ENCODE assay signal across 2 cellular contexts in the genomic region with DNA sequence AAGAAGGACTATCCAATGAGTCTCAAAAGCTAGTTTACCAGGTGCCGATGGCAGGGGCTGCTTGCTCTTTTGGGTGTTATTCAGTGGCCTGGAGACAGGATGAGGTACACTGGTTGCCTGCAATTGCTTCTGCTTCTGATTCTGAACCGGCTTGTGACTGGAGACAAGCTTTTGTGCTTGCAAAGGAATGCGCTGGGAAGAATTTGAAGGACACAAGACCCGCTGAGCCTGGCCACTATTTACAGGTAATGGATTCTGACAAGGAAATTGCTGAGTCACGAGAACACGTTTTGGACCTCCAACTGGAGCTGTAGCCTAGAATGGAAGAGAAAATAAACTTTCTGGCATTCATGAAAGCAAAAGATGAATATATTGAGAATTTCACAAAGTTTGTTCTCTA.
TF ChIP-seq lines count a peak whose summit lies in the region.

No MANE protein-coding gene starts in this region.

TF ChIP-seq in A549, 52 proteins besides CTCF, POLR2A, EP300 and RAD21:
- no peak for TF ChIP-seq CHD4 (IDR thresholded peaks at IDR 0.05; ENCODE audit: borderline replicate concordance)
- TF ChIP-seq MAFK (IDR thresholded peaks at IDR 0.05; ENCODE audit: partially characterized antibody): peak; percentile 48
- peak; percentile 73 for TF ChIP-seq NFE2L2 (conservative IDR thresholded peaks at IDR 0.05; ENCODE audit: low read length)

TF ChIP-seq in SK-N-SH, 30 proteins besides CTCF, POLR2A, EP300 and RAD21:
- TF ChIP-seq, protein P1, sequence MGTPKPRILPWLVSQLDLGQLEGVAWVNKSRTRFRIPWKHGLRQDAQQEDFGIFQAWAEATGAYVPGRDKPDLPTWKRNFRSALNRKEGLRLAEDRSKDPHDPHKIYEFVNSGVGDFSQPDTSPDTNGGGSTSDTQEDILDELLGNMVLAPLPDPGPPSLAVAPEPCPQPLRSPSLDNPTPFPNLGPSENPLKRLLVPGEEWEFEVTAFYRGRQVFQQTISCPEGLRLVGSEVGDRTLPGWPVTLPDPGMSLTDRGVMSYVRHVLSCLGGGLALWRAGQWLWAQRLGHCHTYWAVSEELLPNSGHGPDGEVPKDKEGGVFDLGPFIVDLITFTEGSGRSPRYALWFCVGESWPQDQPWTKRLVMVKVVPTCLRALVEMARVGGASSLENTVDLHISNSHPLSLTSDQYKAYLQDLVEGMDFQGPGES (IDR thresholded peaks at IDR 0.05; ENCODE audit: low read depth, low read length): no peak
- TF ChIP-seq GABPA (IDR thresholded peaks at IDR 0.05; ENCODE audit: low read depth): no peak
- TF ChIP-seq EZH2phosphoT487 (IDR thresholded peaks at IDR 0.05; ENCODE audit: borderline replicate concordance, low read depth): no peak
- TF ChIP-seq SIN3A (IDR thresholded peaks at IDR 0.05; ENCODE audit: borderline replicate concordance, low read depth, low read length): no peak
- TF ChIP-seq, protein P2, sequence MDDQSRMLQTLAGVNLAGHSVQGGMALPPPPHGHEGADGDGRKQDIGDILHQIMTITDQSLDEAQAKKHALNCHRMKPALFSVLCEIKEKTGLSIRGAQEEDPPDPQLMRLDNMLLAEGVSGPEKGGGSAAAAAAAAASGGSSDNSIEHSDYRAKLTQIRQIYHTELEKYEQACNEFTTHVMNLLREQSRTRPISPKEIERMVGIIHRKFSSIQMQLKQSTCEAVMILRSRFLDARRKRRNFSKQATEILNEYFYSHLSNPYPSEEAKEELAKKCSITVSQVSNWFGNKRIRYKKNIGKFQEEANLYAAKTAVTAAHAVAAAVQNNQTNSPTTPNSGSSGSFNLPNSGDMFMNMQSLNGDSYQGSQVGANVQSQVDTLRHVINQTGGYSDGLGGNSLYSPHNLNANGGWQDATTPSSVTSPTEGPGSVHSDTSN (IDR thresholded peaks at IDR 0.05): peak; percentile 15; the same call in 1 of the 2 replicates
